1 cellular context compared by ENCODE assay signal in the genomic region with DNA sequence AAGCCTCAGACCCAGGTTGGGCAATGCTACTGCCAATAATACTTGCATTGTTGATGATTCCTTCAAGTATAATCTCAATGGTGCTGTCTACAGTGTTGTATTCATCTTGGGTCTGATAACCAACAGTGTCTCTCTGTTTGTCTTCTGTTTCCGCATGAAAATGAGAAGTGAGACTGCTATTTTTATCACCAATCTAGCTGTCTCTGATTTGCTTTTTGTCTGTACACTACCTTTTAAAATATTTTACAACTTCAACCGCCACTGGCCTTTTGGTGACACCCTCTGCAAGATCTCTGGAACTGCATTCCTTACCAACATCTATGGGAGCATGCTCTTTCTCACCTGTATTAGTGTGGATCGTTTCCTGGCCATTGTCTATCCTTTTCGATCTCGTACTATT.
TF ChIP-seq lines count a peak whose summit lies in the region.

No MANE protein-coding gene starts in this region.

TF ChIP-seq in GM12878, 131 proteins besides CTCF, POLR2A, EP300 and RAD21 (continued from another document):
- TF ChIP-seq RB1 (IDR thresholded peaks at IDR 0.05; ENCODE audit: borderline replicate concordance) (no peak), NRF1 (conservative IDR thresholded peaks at IDR 0.05; ENCODE audit: low read depth, low read length) (no peak), MEF2A (IDR thresholded peaks at IDR 0.05; ENCODE audit: insufficient read depth, low read depth, low read length) (peak; percentile 94), SMAD5 (IDR thresholded peaks at IDR 0.05; ENCODE audit: low read depth) (no peak), SMC3 (IDR thresholded peaks at IDR 0.05; ENCODE audit: borderline replicate concordance, low read length) (peak; percentile 60; the same call in 1 of the 2 replicates), DPF2 (IDR thresholded peaks at IDR 0.05) (0 out of 2 replicates have a peak, but pooled peaks have one; percentile 20), PAX5 (IDR thresholded peaks at IDR 0.05; ENCODE audit: borderline replicate concordance, low read depth, low read length) (no peak), CHD1 (IDR thresholded peaks at IDR 0.05; ENCODE audit: low read depth, low read length) (no peak), SPI1 (IDR thresholded peaks at IDR 0.05; ENCODE audit: borderline replicate concordance, insufficient read depth, low read depth, low read length) (peak; percentile 87), IKZF2 (IDR thresholded peaks at IDR 0.05) (no peak), CBFB (IDR thresholded peaks at IDR 0.05; ENCODE audit: low read depth) (0 out of 2 replicates have a peak, but pooled peaks have one; percentile 40), SRF (IDR thresholded peaks at IDR 0.05; ENCODE audit: low read depth in 2 of 2, low read length in 2 of 2) (no peak), ATF7 (IDR thresholded peaks at IDR 0.05; ENCODE audit: low read depth) (no peak), EGR1 (IDR thresholded peaks at IDR 0.05; ENCODE audit: borderline replicate concordance in 1 of 2, low read depth in 2 of 2, low read length in 2 of 2) (no peak), RAD51 (IDR thresholded peaks at IDR 0.05) (no peak), RELA (IDR thresholded peaks at IDR 0.05; ENCODE audit: borderline replicate concordance, partially characterized antibody) (no peak), MTA2 (IDR thresholded peaks at IDR 0.05; ENCODE audit: low read depth) (no peak), NFIC (IDR thresholded peaks at IDR 0.05; ENCODE audit: low read depth, low read length) (peak; percentile 37; the same call in 1 of the 2 replicates), MXI1 (IDR thresholded peaks at IDR 0.05; ENCODE audit: low read depth, low read length) (no peak), NR2C1 (IDR thresholded peaks at IDR 0.05) (no peak), CREB1 (IDR thresholded peaks at IDR 0.05; ENCODE audit: low read depth) (no peak), NFXL1 (IDR thresholded peaks at IDR 0.05; ENCODE audit: borderline replicate concordance) (no peak), BCL11A (IDR thresholded peaks at IDR 0.05; ENCODE audit: low read depth, low read length) (no peak), RBBP5 (conservative IDR thresholded peaks at IDR 0.05) (no peak), HDAC6 (IDR thresholded peaks at IDR 0.05; ENCODE audit: unreplicated experiment) (no peak), HDAC2 (IDR thresholded peaks at IDR 0.05) (no peak), PML (IDR thresholded peaks at IDR 0.05; ENCODE audit: low read length) (no peak)
- TF ChIP-seq, protein P1, sequence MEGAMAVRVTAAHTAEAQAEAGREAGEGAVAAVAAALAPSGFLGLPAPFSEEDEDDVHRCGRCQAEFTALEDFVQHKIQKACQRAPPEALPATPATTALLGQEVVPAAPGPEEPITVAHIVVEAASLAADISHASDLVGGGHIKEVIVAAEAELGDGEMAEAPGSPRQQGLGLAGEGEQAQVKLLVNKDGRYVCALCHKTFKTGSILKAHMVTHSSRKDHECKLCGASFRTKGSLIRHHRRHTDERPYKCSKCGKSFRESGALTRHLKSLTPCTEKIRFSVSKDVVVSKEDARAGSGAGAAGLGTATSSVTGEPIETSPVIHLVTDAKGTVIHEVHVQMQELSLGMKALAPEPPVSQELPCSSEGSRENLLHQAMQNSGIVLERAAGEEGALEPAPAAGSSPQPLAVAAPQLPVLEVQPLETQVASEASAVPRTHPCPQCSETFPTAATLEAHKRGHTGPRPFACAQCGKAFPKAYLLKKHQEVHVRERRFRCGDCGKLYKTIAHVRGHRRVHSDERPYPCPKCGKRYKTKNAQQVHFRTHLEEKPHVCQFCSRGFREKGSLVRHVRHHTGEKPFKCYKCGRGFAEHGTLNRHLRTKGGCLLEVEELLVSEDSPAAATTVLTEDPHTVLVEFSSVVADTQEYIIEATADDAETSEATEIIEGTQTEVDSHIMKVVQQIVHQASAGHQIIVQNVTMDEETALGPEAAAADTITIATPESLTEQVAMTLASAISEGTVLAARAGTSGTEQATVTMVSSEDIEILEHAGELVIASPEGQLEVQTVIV (IDR thresholded peaks at IDR 0.05; ENCODE audit: borderline replicate concordance, partially characterized antibody): no peak
- TF ChIP-seq, protein P2, sequence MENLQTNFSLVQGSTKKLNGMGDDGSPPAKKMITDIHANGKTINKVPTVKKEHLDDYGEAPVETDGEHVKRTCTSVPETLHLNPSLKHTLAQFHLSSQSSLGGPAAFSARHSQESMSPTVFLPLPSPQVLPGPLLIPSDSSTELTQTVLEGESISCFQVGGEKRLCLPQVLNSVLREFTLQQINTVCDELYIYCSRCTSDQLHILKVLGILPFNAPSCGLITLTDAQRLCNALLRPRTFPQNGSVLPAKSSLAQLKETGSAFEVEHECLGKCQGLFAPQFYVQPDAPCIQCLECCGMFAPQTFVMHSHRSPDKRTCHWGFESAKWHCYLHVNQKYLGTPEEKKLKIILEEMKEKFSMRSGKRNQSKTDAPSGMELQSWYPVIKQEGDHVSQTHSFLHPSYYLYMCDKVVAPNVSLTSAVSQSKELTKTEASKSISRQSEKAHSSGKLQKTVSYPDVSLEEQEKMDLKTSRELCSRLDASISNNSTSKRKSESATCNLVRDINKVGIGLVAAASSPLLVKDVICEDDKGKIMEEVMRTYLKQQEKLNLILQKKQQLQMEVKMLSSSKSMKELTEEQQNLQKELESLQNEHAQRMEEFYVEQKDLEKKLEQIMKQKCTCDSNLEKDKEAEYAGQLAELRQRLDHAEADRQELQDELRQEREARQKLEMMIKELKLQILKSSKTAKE (IDR thresholded peaks at IDR 0.05; ENCODE audit: low read depth, poor library complexity, severe bottlenecking): peak; percentile 47
- TF ChIP-seq, protein P3, sequence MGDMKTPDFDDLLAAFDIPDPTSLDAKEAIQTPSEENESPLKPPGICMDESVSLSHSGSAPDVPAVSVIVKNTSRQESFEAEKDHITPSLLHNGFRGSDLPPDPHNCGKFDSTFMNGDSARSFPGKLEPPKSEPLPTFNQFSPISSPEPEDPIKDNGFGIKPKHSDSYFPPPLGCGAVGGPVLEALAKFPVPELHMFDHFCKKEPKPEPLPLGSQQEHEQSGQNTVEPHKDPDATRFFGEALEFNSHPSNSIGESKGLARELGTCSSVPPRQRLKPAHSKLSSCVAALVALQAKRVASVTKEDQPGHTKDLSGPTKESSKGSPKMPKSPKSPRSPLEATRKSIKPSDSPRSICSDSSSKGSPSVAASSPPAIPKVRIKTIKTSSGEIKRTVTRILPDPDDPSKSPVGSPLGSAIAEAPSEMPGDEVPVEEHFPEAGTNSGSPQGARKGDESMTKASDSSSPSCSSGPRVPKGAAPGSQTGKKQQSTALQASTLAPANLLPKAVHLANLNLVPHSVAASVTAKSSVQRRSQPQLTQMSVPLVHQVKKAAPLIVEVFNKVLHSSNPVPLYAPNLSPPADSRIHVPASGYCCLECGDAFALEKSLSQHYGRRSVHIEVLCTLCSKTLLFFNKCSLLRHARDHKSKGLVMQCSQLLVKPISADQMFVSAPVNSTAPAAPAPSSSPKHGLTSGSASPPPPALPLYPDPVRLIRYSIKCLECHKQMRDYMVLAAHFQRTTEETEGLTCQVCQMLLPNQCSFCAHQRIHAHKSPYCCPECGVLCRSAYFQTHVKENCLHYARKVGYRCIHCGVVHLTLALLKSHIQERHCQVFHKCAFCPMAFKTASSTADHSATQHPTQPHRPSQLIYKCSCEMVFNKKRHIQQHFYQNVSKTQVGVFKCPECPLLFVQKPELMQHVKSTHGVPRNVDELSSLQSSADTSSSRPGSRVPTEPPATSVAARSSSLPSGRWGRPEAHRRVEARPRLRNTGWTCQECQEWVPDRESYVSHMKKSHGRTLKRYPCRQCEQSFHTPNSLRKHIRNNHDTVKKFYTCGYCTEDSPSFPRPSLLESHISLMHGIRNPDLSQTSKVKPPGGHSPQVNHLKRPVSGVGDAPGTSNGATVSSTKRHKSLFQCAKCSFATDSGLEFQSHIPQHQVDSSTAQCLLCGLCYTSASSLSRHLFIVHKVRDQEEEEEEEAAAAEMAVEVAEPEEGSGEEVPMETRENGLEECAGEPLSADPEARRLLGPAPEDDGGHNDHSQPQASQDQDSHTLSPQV (IDR thresholded peaks at IDR 0.05): no peak
- TF ChIP-seq, protein P4, sequence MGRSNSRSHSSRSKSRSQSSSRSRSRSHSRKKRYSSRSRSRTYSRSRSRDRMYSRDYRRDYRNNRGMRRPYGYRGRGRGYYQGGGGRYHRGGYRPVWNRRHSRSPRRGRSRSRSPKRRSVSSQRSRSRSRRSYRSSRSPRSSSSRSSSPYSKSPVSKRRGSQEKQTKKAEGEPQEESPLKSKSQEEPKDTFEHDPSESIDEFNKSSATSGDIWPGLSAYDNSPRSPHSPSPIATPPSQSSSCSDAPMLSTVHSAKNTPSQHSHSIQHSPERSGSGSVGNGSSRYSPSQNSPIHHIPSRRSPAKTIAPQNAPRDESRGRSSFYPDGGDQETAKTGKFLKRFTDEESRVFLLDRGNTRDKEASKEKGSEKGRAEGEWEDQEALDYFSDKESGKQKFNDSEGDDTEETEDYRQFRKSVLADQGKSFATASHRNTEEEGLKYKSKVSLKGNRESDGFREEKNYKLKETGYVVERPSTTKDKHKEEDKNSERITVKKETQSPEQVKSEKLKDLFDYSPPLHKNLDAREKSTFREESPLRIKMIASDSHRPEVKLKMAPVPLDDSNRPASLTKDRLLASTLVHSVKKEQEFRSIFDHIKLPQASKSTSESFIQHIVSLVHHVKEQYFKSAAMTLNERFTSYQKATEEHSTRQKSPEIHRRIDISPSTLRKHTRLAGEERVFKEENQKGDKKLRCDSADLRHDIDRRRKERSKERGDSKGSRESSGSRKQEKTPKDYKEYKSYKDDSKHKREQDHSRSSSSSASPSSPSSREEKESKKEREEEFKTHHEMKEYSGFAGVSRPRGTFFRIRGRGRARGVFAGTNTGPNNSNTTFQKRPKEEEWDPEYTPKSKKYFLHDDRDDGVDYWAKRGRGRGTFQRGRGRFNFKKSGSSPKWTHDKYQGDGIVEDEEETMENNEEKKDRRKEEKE (IDR thresholded peaks at IDR 0.05): no peak
- TF ChIP-seq, protein P5, sequence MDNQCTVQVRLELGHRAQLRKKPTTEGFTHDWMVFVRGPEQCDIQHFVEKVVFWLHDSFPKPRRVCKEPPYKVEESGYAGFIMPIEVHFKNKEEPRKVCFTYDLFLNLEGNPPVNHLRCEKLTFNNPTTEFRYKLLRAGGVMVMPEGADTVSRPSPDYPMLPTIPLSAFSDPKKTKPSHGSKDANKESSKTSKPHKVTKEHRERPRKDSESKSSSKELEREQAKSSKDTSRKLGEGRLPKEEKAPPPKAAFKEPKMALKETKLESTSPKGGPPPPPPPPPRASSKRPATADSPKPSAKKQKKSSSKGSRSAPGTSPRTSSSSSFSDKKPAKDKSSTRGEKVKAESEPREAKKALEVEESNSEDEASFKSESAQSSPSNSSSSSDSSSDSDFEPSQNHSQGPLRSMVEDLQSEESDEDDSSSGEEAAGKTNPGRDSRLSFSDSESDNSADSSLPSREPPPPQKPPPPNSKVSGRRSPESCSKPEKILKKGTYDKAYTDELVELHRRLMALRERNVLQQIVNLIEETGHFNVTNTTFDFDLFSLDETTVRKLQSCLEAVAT (IDR thresholded peaks at IDR 0.05): no peak
- TF ChIP-seq, protein P6, sequence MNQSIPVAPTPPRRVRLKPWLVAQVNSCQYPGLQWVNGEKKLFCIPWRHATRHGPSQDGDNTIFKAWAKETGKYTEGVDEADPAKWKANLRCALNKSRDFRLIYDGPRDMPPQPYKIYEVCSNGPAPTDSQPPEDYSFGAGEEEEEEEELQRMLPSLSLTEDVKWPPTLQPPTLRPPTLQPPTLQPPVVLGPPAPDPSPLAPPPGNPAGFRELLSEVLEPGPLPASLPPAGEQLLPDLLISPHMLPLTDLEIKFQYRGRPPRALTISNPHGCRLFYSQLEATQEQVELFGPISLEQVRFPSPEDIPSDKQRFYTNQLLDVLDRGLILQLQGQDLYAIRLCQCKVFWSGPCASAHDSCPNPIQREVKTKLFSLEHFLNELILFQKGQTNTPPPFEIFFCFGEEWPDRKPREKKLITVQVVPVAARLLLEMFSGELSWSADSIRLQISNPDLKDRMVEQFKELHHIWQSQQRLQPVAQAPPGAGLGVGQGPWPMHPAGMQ (IDR thresholded peaks at IDR 0.05; ENCODE audit: borderline replicate concordance): no peak
